Comparison of ENCODE assay signal across 11 cellular contexts in the genomic region with DNA sequence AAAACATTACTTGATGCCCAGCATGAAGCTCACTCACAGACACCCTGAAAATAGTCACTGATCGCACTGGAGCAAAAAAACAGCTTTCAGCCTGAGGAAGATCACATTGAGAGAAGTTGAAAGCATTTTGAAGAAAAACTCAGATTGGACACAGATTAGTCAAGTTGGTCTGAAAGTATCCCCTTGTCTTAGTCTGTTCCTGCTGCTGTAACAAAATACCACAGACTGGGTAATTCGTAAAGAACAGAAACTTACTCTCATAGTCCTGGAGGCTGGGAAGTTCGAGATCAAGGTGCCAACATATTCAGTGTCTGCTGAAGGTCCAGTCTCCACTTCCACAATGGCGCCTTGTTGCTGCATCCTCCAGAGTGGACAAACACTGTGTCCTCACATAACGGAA.
"Had no signal": no experiment of that assay in that cellular context is flagged by ENCODE, and none has a peak within 500 bp of the region (broad histone marks: within the 10 kb centered on the region; RNA-seq: fewer than 3 reads in every experiment).

No MANE protein-coding gene starts in this region.

- H3K36me3 ChIP-seq: ascending aorta, tibial artery, uterus had no signal

- H3K27me3 ChIP-seq: ascending aorta, tibial artery, uterus had no signal

- H3K9me3 ChIP-seq: ascending aorta, SK-N-SH, tibial artery, uterus had no signal

- H3K27ac ChIP-seq: ascending aorta, parathyroid adenoma, tibial artery, uterus had no signal

- DNase-seq: activated CD4-positive, CD25-positive, alpha-beta regulatory T cell; activated CD8-positive, alpha-beta memory T cell treated with anti-CD3 and anti-CD28 coated beads for 24 hours; hippocampal formation; SK-N-SH; stimulated activated CD4-positive, alpha-beta T cell treated with anti-CD3 and anti-CD28 coated beads, Interleukin-15, amount 100 ng/mL, for 24 hours; stimulated activated CD4-positive, alpha-beta T cell treated with anti-CD3 and anti-CD28 coated beads, Interleukin-4, amount 100 ng/mL, for 24 hours; tibial artery; uterus had no signal

- H3K4me3 ChIP-seq: ascending aorta, tibial artery, uterus had no signal

- ATAC-seq: esophagus mucosa had no signal

- H3K4me1 ChIP-seq: ascending aorta, parathyroid adenoma, tibial artery, uterus had no signal
